18 cellular contexts compared by ENCODE assay signal in the genomic region with DNA sequence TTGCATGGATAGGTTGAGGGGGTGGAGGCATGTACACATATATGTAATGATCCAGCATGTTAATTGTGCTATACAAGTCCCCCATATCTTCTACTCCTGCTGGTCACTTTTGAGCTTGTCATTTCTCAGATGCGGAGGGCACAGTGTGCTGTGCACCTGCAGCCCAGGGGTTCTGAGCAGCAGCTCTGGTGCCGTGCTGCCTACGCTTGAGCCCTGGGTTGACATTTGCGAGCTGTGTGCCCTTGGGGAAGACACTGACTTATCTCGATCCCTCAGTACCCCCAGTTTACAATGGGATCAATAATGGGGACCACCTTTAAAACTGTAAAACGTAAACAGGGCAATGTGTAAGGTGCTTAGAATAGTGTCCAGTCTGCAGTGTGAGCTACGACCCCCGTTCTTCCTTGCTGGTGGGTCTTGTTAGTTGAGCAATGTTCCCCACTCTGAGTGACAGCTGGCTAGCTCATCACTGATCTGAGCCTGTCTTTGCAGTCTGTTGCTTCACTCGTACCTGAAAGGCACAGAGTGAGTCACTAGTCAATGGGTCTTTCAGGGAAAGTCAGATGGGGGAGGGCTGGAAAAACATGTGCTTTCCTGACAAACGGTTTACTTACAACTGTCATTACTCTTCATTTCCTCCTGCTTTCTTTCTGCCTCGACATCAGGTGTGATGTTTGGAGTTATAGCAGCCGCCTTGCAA.
DNase-seq lines count a peak whose midpoint lies in the region; ATAC-seq, FAIRE-seq and TF ChIP-seq lines count a peak whose summit lies in the region.
"Had no signal": no experiment of that assay in that cellular context is flagged by ENCODE, and none has a peak within 500 bp of the region (broad histone marks: within the 10 kb centered on the region; RNA-seq: fewer than 3 reads in every experiment).

No MANE protein-coding gene starts in this region.

- H4K20me1 ChIP-seq in HepG2 (ENCODE audit: insufficient read depth, low read length): no peaks in the 10 kb centered on the region; the same call in 1 of the 2 replicates

- H3K9ac ChIP-seq in HepG2 (ENCODE audit: insufficient read depth, low read depth, low read length): no peak overlapping the region

- H3K4me1 ChIP-seq in HepG2 (ENCODE audit: insufficient read depth, low read length) (no peaks in the 10 kb centered on the region), right lobe of liver (no peaks in the 10 kb centered on the region)
- H3K4me1 ChIP-seq: Peyer's patch had no signal

- H3K4me2 ChIP-seq in HepG2 (ENCODE audit: low read depth, low read length): no peak overlapping the region

- 13% methylated on average over 12 of the region's 12 CpGs for WGBS in HepG2 (ENCODE audit: low lambda C conversion rate)
- 58% methylated on average over 9 of the region's 12 CpGs for WGBS in right lobe of liver (ENCODE audit: insufficient coverage, low coverage, low lambda C conversion rate, missing lambda C conversion rate)

- no peaks in the 10 kb centered on the region for H3K9me3 Mint-ChIP-seq in activated naive CD8-positive, alpha-beta T cell treated with anti-CD3 and anti-CD28 coated beads for 36 hours

- no peaks in the 10 kb centered on the region for H3K9me3 ChIP-seq in HepG2 (ENCODE audit: low read length)
- H3K9me3 ChIP-seq in right lobe of liver: no peaks in the 10 kb centered on the region
- H3K9me3 ChIP-seq in WERI-Rb-1 (ENCODE audit: severe bottlenecking): no peaks in the 10 kb centered on the region
- H3K9me3 ChIP-seq: Peyer's patch had no signal

- H3K79me2 ChIP-seq in HepG2 (ENCODE audit: insufficient read depth, low read length): no peaks in the 10 kb centered on the region

- no peak overlapping the region for H3K27ac Mint-ChIP-seq in activated naive CD8-positive, alpha-beta T cell treated with anti-CD3 and anti-CD28 coated beads for 36 hours
- H3K27ac Mint-ChIP-seq: CD4-positive, CD25-positive, alpha-beta regulatory T cell had no signal

- TF ChIP-seq POLR2A in HepG2 (IDR thresholded peaks at IDR 0.05; ENCODE audit: insufficient read depth in 1 of 2, low read depth in 2 of 2, low read length in 2 of 2): no peak
- no peak for TF ChIP-seq POLR2A in right lobe of liver (IDR thresholded peaks at IDR 0.05)

- peaks cover 16% of the 10 kb centered on the region for H3K27me3 Mint-ChIP-seq in activated naive CD8-positive, alpha-beta T cell treated with anti-CD3 and anti-CD28 coated beads for 36 hours

- H3K27ac ChIP-seq in HepG2 (ENCODE audit: extremely low read length, insufficient read depth, low read length): no peak overlapping the region
- H3K27ac ChIP-seq in right lobe of liver: no peak overlapping the region
- peak overlapping the region; percentile 93 for H3K27ac ChIP-seq in WERI-Rb-1
- H3K27ac ChIP-seq: Peyer's patch had no signal

- in situ Hi-C loops in HepG2 (cut with HindIII; ENCODE audit: extremely low pct_ligation_motif_present, low pct_unique_long_range_greater_than_20kb): no loop called here
- in situ Hi-C loops in KBM-7 (cut with MboI; ENCODE audit: low pct_unique_long_range_greater_than_20kb, low sequenced_read_pairs): no loop called here

- BruUV-seq in HepG2 (replicated peaks; lab: Mats Ljungman, UMichigan): no TSS peak

- TF ChIP-seq EP300 in HepG2 (IDR thresholded peaks at IDR 0.05; ENCODE audit: low read depth in 2 of 2, low read length in 2 of 2) (no peak), HepG2 (CRISPR knock-in tag; IDR thresholded peaks at IDR 0.05; ENCODE audit: borderline replicate concordance) (no peak)

- DNase-seq in HepG2 (ENCODE audit: low spot score) (peak; percentile 27), right lobe of liver (no peak), WERI-Rb-1 (peak; percentile 48), urothelium cell line (ENCODE audit: low spot score) (no peak), hypothalamus (lab: John Stamatoyannopoulos, UW) (no peak), KBM-7 (no peak)
- DNase-seq in activated naive CD8-positive, alpha-beta T cell treated with anti-CD3 and anti-CD28 coated beads for 36 hours: no peak
- DNase-seq: AML-193; Calu3; CD4-positive, CD25-positive, alpha-beta regulatory T cell; GF-D8; H7; NCI-H146; NCI-H345; Peyer's patch; SHP77 treated with DMSO at 0.1 percent for 48 hours had no signal

- FAIRE-seq in HepG2 (lab: Jason Lieb, UNC): no peak
- FAIRE-seq in urothelium cell line (lab: Jason Lieb, UNC): peak; percentile 77

- CTCF ChIA-PET in HepG2 (lab: Yijun Ruan, JAX; ENCODE audit: low intra/inter-chr PET ratio, low total read pairs): no interaction called here

- TF ChIP-seq CTCF in HepG2 (CRISPR knock-in tag; IDR thresholded peaks at IDR 0.05): no peak
- no peak for TF ChIP-seq CTCF in right lobe of liver (IDR thresholded peaks at IDR 0.05)
- TF ChIP-seq CTCF in WERI-Rb-1 (IDR thresholded peaks at IDR 0.05; ENCODE audit: low read depth, low read length): no peak

- no peak for ATAC-seq in HepG2
- no peak for ATAC-seq in right lobe of liver
- ATAC-seq in esophagus mucosa: peak; percentile 52

- no peaks in the 10 kb centered on the region for H3K36me3 Mint-ChIP-seq in activated naive CD8-positive, alpha-beta T cell treated with anti-CD3 and anti-CD28 coated beads for 36 hours
- H3K36me3 Mint-ChIP-seq: CD4-positive, CD25-positive, alpha-beta regulatory T cell; IgD-negative memory B cell had no signal

- no peak for TF ChIP-seq RAD21 in HepG2 (CRISPR knock-in tag; IDR thresholded peaks at IDR 0.05)

- H2AFZ ChIP-seq in HepG2 (ENCODE audit: low read length): no peak overlapping the region

- H3K4me3 ChIP-seq in HepG2 (replicated peaks in 1 of 3; ENCODE audit: insufficient read depth in 1 of 3, low read depth in 2 of 3, low read length in 3 of 3) (no peak overlapping the region), right lobe of liver (no peak overlapping the region), WERI-Rb-1 (ENCODE audit: low read depth, low read length) (no peak overlapping the region)
- H3K4me3 ChIP-seq: Peyer's patch had no signal

- H3K27me3 ChIP-seq in HepG2 (ENCODE audit: control insufficient read depth in 1 of 2, insufficient read depth in 2 of 2, low read length in 2 of 2) (peaks cover 8 to 53% of the 10 kb centered on the region in 2 experiments), right lobe of liver (no peaks in the 10 kb centered on the region), WERI-Rb-1 (ENCODE audit: insufficient read depth, low read depth, severe bottlenecking) (no peaks in the 10 kb centered on the region)
- H3K27me3 ChIP-seq: Peyer's patch had no signal

- POLR2A ChIA-PET in HepG2 (lab: Yijun Ruan, JAX): no interaction called here

- H3K36me3 ChIP-seq in HepG2 (replicated peaks in 1 of 2; ENCODE audit: control insufficient read depth in 1 of 2, insufficient read depth in 2 of 2, low read length in 2 of 2) (no peaks in the 10 kb centered on the region), right lobe of liver (no peaks in the 10 kb centered on the region), WERI-Rb-1 (no peaks in the 10 kb centered on the region)
- H3K36me3 ChIP-seq: Peyer's patch had no signal

- H3K4me3 Mint-ChIP-seq in activated naive CD8-positive, alpha-beta T cell treated with anti-CD3 and anti-CD28 coated beads for 36 hours: no peak overlapping the region
- H3K4me3 Mint-ChIP-seq: CD4-positive, CD25-positive, alpha-beta regulatory T cell; IgD-negative memory B cell had no signal

- intact Hi-C loops in HepG2 (cut with micrococcal nuclease; ENCODE audit: unreplicated experiment) (no loop called here), right lobe of liver (cut with DNase I) (no loop called here)

- H3K4me1 Mint-ChIP-seq in activated naive CD8-positive, alpha-beta T cell treated with anti-CD3 and anti-CD28 coated beads for 36 hours: no peaks in the 10 kb centered on the region
- H3K4me1 Mint-ChIP-seq: CD4-positive, CD25-positive, alpha-beta regulatory T cell; IgD-negative memory B cell had no signal

TF ChIP-seq in HepG2, 621 proteins besides CTCF, POLR2A, EP300 and RAD21:
- TF ChIP-seq CEBPB (IDR thresholded peaks at IDR 0.05; ENCODE audit: borderline replicate concordance, low read depth, low read length) (peak; percentile 71), SAP130 (CRISPR knock-in tag; IDR thresholded peaks at IDR 0.05; ENCODE audit: low read depth) (0 out of 2 replicates have a peak, but pooled peaks have one; percentile 23), BCL6 (CRISPR knock-in tag; IDR thresholded peaks at IDR 0.05) (peak; percentile 32; the same call in 1 of the 2 replicates), ZSCAN22 (CRISPR knock-in tag; IDR thresholded peaks at IDR 0.05) (peak; percentile 78; the same call in 1 of the 2 replicates), KAT2B (IDR thresholded peaks at IDR 0.05; ENCODE audit: borderline replicate concordance, low read depth, low read length) (no peak), ZNF768 (CRISPR knock-in tag; IDR thresholded peaks at IDR 0.05) (peak; percentile 56; the same call in 1 of the 2 replicates), CREB1 (IDR thresholded peaks at IDR 0.05) (peak; percentile 49; the same call in 1 of the 2 replicates), CREB1 (CRISPR knock-in tag; IDR thresholded peaks at IDR 0.05) (no peak), MEIS1 (CRISPR knock-in tag; IDR thresholded peaks at IDR 0.05; ENCODE audit: borderline replicate concordance) (no peak), FOSL2 (CRISPR knock-in tag; IDR thresholded peaks at IDR 0.05) (peak; percentile 74), MED13 (CRISPR knock-in tag; IDR thresholded peaks at IDR 0.05) (no peak), ZNF484 (CRISPR knock-in tag; IDR thresholded peaks at IDR 0.05; ENCODE audit: borderline replicate concordance, low read depth) (no peak)
- TF ChIP-seq, protein P1, sequence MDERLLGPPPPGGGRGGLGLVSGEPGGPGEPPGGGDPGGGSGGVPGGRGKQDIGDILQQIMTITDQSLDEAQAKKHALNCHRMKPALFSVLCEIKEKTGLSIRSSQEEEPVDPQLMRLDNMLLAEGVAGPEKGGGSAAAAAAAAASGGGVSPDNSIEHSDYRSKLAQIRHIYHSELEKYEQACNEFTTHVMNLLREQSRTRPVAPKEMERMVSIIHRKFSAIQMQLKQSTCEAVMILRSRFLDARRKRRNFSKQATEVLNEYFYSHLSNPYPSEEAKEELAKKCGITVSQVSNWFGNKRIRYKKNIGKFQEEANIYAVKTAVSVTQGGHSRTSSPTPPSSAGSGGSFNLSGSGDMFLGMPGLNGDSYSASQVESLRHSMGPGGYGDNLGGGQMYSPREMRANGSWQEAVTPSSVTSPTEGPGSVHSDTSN (CRISPR knock-in tag; IDR thresholded peaks at IDR 0.05): peak; percentile 21; the same call in 1 of the 2 replicates

Comparison
In these comparisons a context has a peak if more than half of its experiments do, and no peak if none do; other contexts are left out.
1. DNase-seq: peak in HepG2 (single experiment) and WERI-Rb-1 (single experiment); none in right lobe of liver (0 of 3), urothelium cell line (single experiment), hypothalamus (0 of 51), activated naive CD8-positive, alpha-beta T cell treated with anti-CD3 and anti-CD28 coated beads for 36 hours (single experiment) and KBM-7 (single experiment).